11 cellular contexts compared by ENCODE assay signal in genomic region chr10:17673517-17674051, GRCh38. TPM values are rescaled to one million over a fixed set of nuclear protein-coding genes. Genes with fewer than 3 reads are reported as not detected.
A peak's percentile ranks its signal among the peaks of the same experiment; 100 is the strongest.
DNase-seq lines count a peak whose midpoint lies in the region; ATAC-seq and FAIRE-seq lines count a peak whose summit lies in the region.
"Had no signal": no experiment of that assay in that cellular context is flagged by ENCODE, and none has a peak within 500 bp of the region (broad histone marks: within the 10 kb centered on the region; RNA-seq: fewer than 3 reads in every experiment).

No MANE protein-coding gene starts in this region.

- intact Hi-C loops in left ventricle myocardium superior (cut with micrococcal nuclease) = no loop called here
- intact Hi-C loops in Right ventricle myocardium inferior (cut with DNase I) = no loop called here
- intact Hi-C loops in activated CD4-positive, alpha-beta memory T cell treated with anti-CD3 and anti-CD28 coated beads for 36 hours (cut with micrococcal nuclease) = no loop called here
- intact Hi-C loops in Right ventricle myocardium superior (cut with DNase I) = no loop called here

- H3K27ac ChIP-seq in iPS-20b (ENCODE audit: low read length) = no peak overlapping the region
- H3K27ac ChIP-seq: HL-60 had no signal

- no peak for DNase-seq in left ventricle myocardium superior
- no peak for DNase-seq in Right ventricle myocardium inferior (ENCODE audit: missing footprints)
- peak; percentile 48 for DNase-seq in activated CD4-positive, alpha-beta memory T cell treated with anti-CD3 and anti-CD28 coated beads for 36 hours
- DNase-seq in urothelium cell line (ENCODE audit: low spot score) = peak; percentile 78
- DNase-seq in SK-N-DZ (ENCODE audit: low spot score) = no peak
- DNase-seq in Right ventricle myocardium superior = no peak
- no peak for DNase-seq in NCI-H187 (lab: John Stamatoyannopoulos, UW)
- DNase-seq: activated CD8-positive, alpha-beta memory T cell treated with anti-CD3 and anti-CD28 coated beads, Interleukin-2, amount 50 U/mL, for 48 hours had no signal

- H3K4me1 Mint-ChIP-seq in activated CD4-positive, alpha-beta memory T cell treated with anti-CD3 and anti-CD28 coated beads for 36 hours (ENCODE audit: low read depth) = peaks cover 69% of the 10 kb centered on the region

- H3K27me3 ChIP-seq in iPS-20b (ENCODE audit: insufficient read depth, low read length) = no peaks in the 10 kb centered on the region

- H3K27me3 Mint-ChIP-seq in activated CD4-positive, alpha-beta memory T cell treated with anti-CD3 and anti-CD28 coated beads for 36 hours = no peaks in the 10 kb centered on the region

- H3K4me1 ChIP-seq in iPS-20b (ENCODE audit: insufficient read depth, low read length) = peaks cover 39% of the 10 kb centered on the region

- H3K36me3 Mint-ChIP-seq in activated CD4-positive, alpha-beta memory T cell treated with anti-CD3 and anti-CD28 coated beads for 36 hours = peaks cover 3% of the 10 kb centered on the region

- H3K4me3 Mint-ChIP-seq in activated CD4-positive, alpha-beta memory T cell treated with anti-CD3 and anti-CD28 coated beads for 36 hours = peak overlapping the region; percentile 2
- H3K4me3 Mint-ChIP-seq: nephron had no signal

- H3K27ac Mint-ChIP-seq in activated CD4-positive, alpha-beta memory T cell treated with anti-CD3 and anti-CD28 coated beads for 36 hours = peak overlapping the region; percentile 19

- H3K4me3 ChIP-seq in iPS-20b (ENCODE audit: low read length) = peak overlapping the region; percentile 8; the same call in 1 of the 2 replicates

- CTCF ChIA-PET in activated CD4-positive, alpha-beta memory T cell treated with anti-CD3 and anti-CD28 coated beads for 36 hours (lab: Charles Lee) = interaction anchor here (0.9 to 1.3 kb wide), 2 partner anchors 9 to 29 kb away, joined by 3 to 4 read pairs; partner anchors contain the start of gene STAM

- no peaks in the 10 kb centered on the region for H3K9me3 Mint-ChIP-seq in activated CD4-positive, alpha-beta memory T cell treated with anti-CD3 and anti-CD28 coated beads for 36 hours
- H3K9me3 Mint-ChIP-seq: nephron had no signal

- no peak overlapping the region for H3K9ac ChIP-seq in iPS-20b (ENCODE audit: low read depth, low read length)

- POLR2A ChIA-PET in activated CD4-positive, alpha-beta memory T cell treated with anti-CD3 and anti-CD28 coated beads for 36 hours (lab: Charles Lee) = interaction anchor here (0.6 to 1.8 kb wide), 3 partner anchors 25 to 32 kb away, joined by 3 to 7 read pairs (median 5); partner anchors contain the start of gene STAM

- no peaks in the 10 kb centered on the region for H3K9me3 ChIP-seq in iPS-20b (ENCODE audit: insufficient read depth, low read depth, low read length)

- peak; percentile 62 for FAIRE-seq in urothelium cell line (lab: Jason Lieb, UNC)

- ATAC-seq in left ventricle myocardium superior (peak; percentile 35), Right ventricle myocardium inferior (no peak), Right ventricle myocardium superior (ENCODE audit: poor library complexity) (no peak)

- H3K36me3 ChIP-seq in iPS-20b (ENCODE audit: insufficient read depth, low read depth, low read length) = no peaks in the 10 kb centered on the region

RNA-seq across cellular contexts. Expression of gene STAM, which starts 29.6 kb away (rescaled TPM):
- total RNA-seq in left ventricle myocardium superior (22.8 TPM), Right ventricle myocardium inferior (19.4 TPM), Right ventricle myocardium superior (18.0 TPM)
- 10 to 100 TPM; 24.5 to 29.9 TPM for total RNA-seq in activated CD4-positive, alpha-beta memory T cell treated with anti-CD3 and anti-CD28 coated beads for 36 hours
- polyA plus RNA-seq in SK-N-DZ (2014; cell fraction: cytosol; rRNA removed) = 15.4 and 18.8 TPM in 2 replicates
- 8.8 and 10.8 TPM in 2 replicates for polyA plus RNA-seq in SK-N-DZ (2014; cell fraction: nucleus; rRNA removed)

RNA-seq across cellular contexts. Expression of gene HACD1, which starts 56.4 kb away (rescaled TPM):
- total RNA-seq in left ventricle myocardium superior (160 TPM), Right ventricle myocardium inferior (157 TPM), Right ventricle myocardium superior (139 TPM)
- total RNA-seq in activated CD4-positive, alpha-beta memory T cell treated with anti-CD3 and anti-CD28 coated beads for 36 hours = 1 to 10 TPM; 3.3 to 4.1 TPM
- 8.4 and 10.0 TPM in 2 replicates for polyA plus RNA-seq in SK-N-DZ (2014; cell fraction: cytosol; rRNA removed)
- polyA plus RNA-seq in SK-N-DZ (2014; cell fraction: nucleus; rRNA removed) = 9.9 and 10.8 TPM in 2 replicates

Comparison
In these comparisons a context has a peak if more than half of its experiments do, and no peak if none do; other contexts are left out.
1. DNase-seq: peak in activated CD4-positive, alpha-beta memory T cell treated with anti-CD3 and anti-CD28 coated beads for 36 hours (single experiment) and urothelium cell line (single experiment); none in left ventricle myocardium superior (single experiment), Right ventricle myocardium inferior (single experiment), SK-N-DZ (single experiment), Right ventricle myocardium superior (single experiment) and NCI-H187 (0 of 2).
2. RNA of gene HACD1, which starts 56.4 kb away (total RNA-seq): 160 TPM in left ventricle myocardium superior (single experiment), 157 TPM in Right ventricle myocardium inferior (single experiment) and 139 TPM in Right ventricle myocardium superior (single experiment); 3.3 to 4.1 TPM in activated CD4-positive, alpha-beta memory T cell treated with anti-CD3 and anti-CD28 coated beads for 36 hours; every median in the first group is over 10 times any median in the second.